ENCODE assay signal across 10 cellular contexts in genomic region chr9:89022071-89022721, GRCh38. TPM values are rescaled to one million over a fixed set of nuclear protein-coding genes. Genes with fewer than 3 reads are reported as not detected.
A peak's percentile ranks its signal among the peaks of the same experiment; 100 is the strongest.
DNase-seq lines count a peak whose midpoint lies in the region; ATAC-seq, FAIRE-seq and TF ChIP-seq lines count a peak whose summit lies in the region.
"Had no signal": no experiment of that assay in that cellular context is flagged by ENCODE, and none has a peak within 500 bp of the region (broad histone marks: within the 10 kb centered on the region; RNA-seq: fewer than 3 reads in every experiment).

No MANE protein-coding gene starts in this region.

- H3K4me3 ChIP-seq in left ventricle myocardium inferior (peak overlapping the region; percentile 21), trophoblast cell (ENCODE audit: low read depth, low read length) (no peak overlapping the region)

- H3K27me3 ChIP-seq in left ventricle myocardium inferior (ENCODE audit: low read depth) (no peaks in the 10 kb centered on the region), trophoblast cell (ENCODE audit: insufficient read depth, low read length) (no peaks in the 10 kb centered on the region)

- no peak overlapping the region for H3K9ac ChIP-seq in trophoblast cell (ENCODE audit: low read length)

- peak; percentile 64 for ATAC-seq in Right ventricle myocardium inferior
- ATAC-seq in GM19351 (IDR thresholded peaks at IDR 0.05; ENCODE audit: unreplicated experiment) = no peak

- peak overlapping the region; percentile 31 for H3K4me2 ChIP-seq in trophoblast cell (ENCODE audit: low read length)

- no peak overlapping the region for H4K12ac ChIP-seq in trophoblast cell (ENCODE audit: low read depth, low read length)

- peak overlapping the region; percentile 16 for H3K14ac ChIP-seq in trophoblast cell (ENCODE audit: low read length)

- FAIRE-seq in GM19239 (lab: Jason Lieb, UNC) = no peak

- H4K91ac ChIP-seq in trophoblast cell (ENCODE audit: low read depth, low read length) = peak overlapping the region; percentile 49

- WGBS in trophoblast cell (ENCODE audit: extremely low coverage, insufficient coverage, insufficient read length) = no CpG with 5 or more reads among the region's 13 CpGs

- H3K27ac ChIP-seq in left ventricle myocardium inferior (replicated peaks) (peak overlapping the region; percentile 76), trophoblast cell (ENCODE audit: low read depth, low read length) (peak overlapping the region; percentile 54)

- intact Hi-C loops in Right ventricle myocardium inferior (cut with DNase I) (no loop called here), cardiac septum (cut with DNase I) (no loop called here), left ventricle myocardium inferior (cut with micrococcal nuclease) (no loop called here)

- peak overlapping the region; percentile 4 for H2BK120ac ChIP-seq in trophoblast cell (ENCODE audit: insufficient read depth, low read length, poor library complexity)

- H3K79me1 ChIP-seq in trophoblast cell (ENCODE audit: low read length) = peaks cover 10% of the 10 kb centered on the region

- H3K36me3 ChIP-seq in left ventricle myocardium inferior (no peaks in the 10 kb centered on the region), trophoblast cell (ENCODE audit: control insufficient read depth in 1 of 2, insufficient read depth in 2 of 2, low read length in 2 of 2) (no peaks in the 10 kb centered on the region)

- no peaks in the 10 kb centered on the region for H3K9me3 ChIP-seq in left ventricle myocardium inferior (replicated peaks)
- H3K9me3 ChIP-seq in trophoblast cell (ENCODE audit: insufficient read depth, low read depth, low read length) = peaks cover 2% of the 10 kb centered on the region

- no peak overlapping the region for H3K4ac ChIP-seq in trophoblast cell (ENCODE audit: low read depth, low read length)

- H2AFZ ChIP-seq in trophoblast cell (ENCODE audit: insufficient read depth, low read length, poor library complexity) = no peak overlapping the region

- no peak overlapping the region for H3K23ac ChIP-seq in trophoblast cell (ENCODE audit: low read length)

- H2BK5ac ChIP-seq in trophoblast cell (ENCODE audit: low read depth, low read length, poor library complexity) = peak overlapping the region; percentile 47

- DNase-seq in Right ventricle myocardium inferior (ENCODE audit: missing footprints) = no peak
- no peak for DNase-seq in cardiac septum (ENCODE audit: low spot score)
- no peak for DNase-seq in left ventricle myocardium inferior
- DNase-seq in trophoblast cell = peak in 1 of 2 donors; percentile 21
- DNase-seq in GM19239 (ENCODE audit: insufficient read length, low spot score) = no peak
- DNase-seq in AG08395 (ENCODE audit: low spot score) = no peak
- DNase-seq in HuH-7.5 (ENCODE audit: low spot score) = no peak
- DNase-seq: immature natural killer cell, NCI-H2171 had no signal

- H3K4me1 ChIP-seq in left ventricle myocardium inferior (peaks cover 29% of the 10 kb centered on the region), trophoblast cell (ENCODE audit: control insufficient read depth in 1 of 2, insufficient read depth in 2 of 2, low read length in 2 of 2) (peaks cover 14 to 21% of the 10 kb centered on the region in 2 experiments)

- no peak for TF ChIP-seq CTCF in left ventricle myocardium inferior (IDR thresholded peaks at IDR 0.05; ENCODE audit: borderline replicate concordance)

- peak overlapping the region; percentile 2 for H2BK12ac ChIP-seq in trophoblast cell (ENCODE audit: low read length)

- H3K18ac ChIP-seq in trophoblast cell (ENCODE audit: low read length) = peak overlapping the region; percentile 12

- no peak overlapping the region for H2AK5ac ChIP-seq in trophoblast cell (ENCODE audit: low read length)

- peak overlapping the region; percentile 40 for H4K8ac ChIP-seq in trophoblast cell (ENCODE audit: low read depth, low read length)

- no peaks in the 10 kb centered on the region for H3K79me2 ChIP-seq in trophoblast cell (ENCODE audit: control insufficient read depth, insufficient read depth, low read length, poor library complexity)

RNA-seq across cellular contexts. Expression of gene S1PR3, which starts 30.9 kb away (rescaled TPM):
- 27.5 TPM for total RNA-seq in Right ventricle myocardium inferior
- total RNA-seq in cardiac septum = 9.9 TPM
- total RNA-seq in left ventricle myocardium inferior = 26.8 TPM
- 62.7 and 63.6 TPM in 2 replicates for polyA plus RNA-seq in trophoblast cell (2013)
